24 cellular contexts compared by ENCODE assay signal in genomic region chr6:156351346-156351966, GRCh38.
"Had no signal": no experiment of that assay in that cellular context is flagged by ENCODE, and none has a peak within 500 bp of the region (broad histone marks: within the 10 kb centered on the region; RNA-seq: fewer than 3 reads in every experiment).

No MANE protein-coding gene starts in this region.

- H3K4me1 ChIP-seq: left lung, lower lobe of right lung, parathyroid adenoma, psoas muscle, stomach, testis, transverse colon, upper lobe of left lung, vagina had no signal

- DNase-seq: kidney glomerular epithelial cell; left colon; left lung; lower lobe of right lung; mammary epithelial cell; mesenchymal stem cell; naive thymus-derived CD8-positive, alpha-beta T cell; nucleus accumbens; psoas muscle; stimulated activated CD4-positive, alpha-beta T cell treated with anti-CD3 and anti-CD28 coated beads, Interleukin-12 subunit alpha, Interleukin-12 subunit beta, amount 100 ng/mL, for 4 hours; stimulated activated CD4-positive, alpha-beta T cell treated with anti-CD3 and anti-CD28 coated beads, Interleukin-15, amount 100 ng/mL, for 24 hours; stimulated activated CD4-positive, alpha-beta T cell treated with anti-CD3 and anti-CD28 coated beads, Interleukin-2, amount 100 ng/mL, for 24 hours; stimulated activated CD4-positive, alpha-beta T cell treated with anti-CD3 and anti-CD28 coated beads, Interleukin-4, amount 100 ng/mL, for 1 hour; stimulated activated naive B cell treated with anti-CD40 and anti-IgM and Interleukin-4, amounts not matched to agents 10 μg/mL and 1 μg/mL and 100 μg/mL, for 72 hours; stimulated activated naive CD8-positive, alpha-beta T cell treated with anti-CD3 and anti-CD28 coated beads, Interleukin-15, Interleukin-2, amounts not matched to agents 100 U/mL and 50 U/mL, for 24 hours; stomach; testis; thyroid gland; transverse colon; upper lobe of left lung had no signal

- H3K27me3 ChIP-seq: left lung, testis, thyroid gland, transverse colon, upper lobe of left lung, vagina had no signal

- H3K4me3 ChIP-seq: left lung, lower lobe of right lung, psoas muscle, skin epidermis, stomach, testis, thyroid gland, transverse colon, upper lobe of left lung, vagina had no signal

- ATAC-seq: left colon; left lung; lower lobe of right lung; naive thymus-derived CD8-positive, alpha-beta T cell; psoas muscle; sciatic nerve; stimulated activated naive B cell treated with anti-CD40 and anti-IgM and Interleukin-4, amounts not matched to agents 10 μg/mL and 1 μg/mL and 100 μg/mL, for 72 hours; stimulated activated naive CD8-positive, alpha-beta T cell treated with anti-CD3 and anti-CD28 coated beads, Interleukin-15, Interleukin-2, amounts not matched to agents 100 U/mL and 50 U/mL, for 24 hours had no signal

- H3K27ac ChIP-seq: left lung, lower lobe of right lung, parathyroid adenoma, psoas muscle, skin epidermis, stomach, testis, thyroid gland, transverse colon, upper lobe of left lung, vagina had no signal

- H3K9me3 ChIP-seq: left lung, lower lobe of right lung, psoas muscle, stomach, testis, thyroid gland, transverse colon, upper lobe of left lung, vagina had no signal

- H3K36me3 ChIP-seq: left lung, lower lobe of right lung, stomach, thyroid gland, transverse colon, upper lobe of left lung, vagina had no signal
